ENCODE assay signal across 18 cellular contexts in the genomic region with DNA sequence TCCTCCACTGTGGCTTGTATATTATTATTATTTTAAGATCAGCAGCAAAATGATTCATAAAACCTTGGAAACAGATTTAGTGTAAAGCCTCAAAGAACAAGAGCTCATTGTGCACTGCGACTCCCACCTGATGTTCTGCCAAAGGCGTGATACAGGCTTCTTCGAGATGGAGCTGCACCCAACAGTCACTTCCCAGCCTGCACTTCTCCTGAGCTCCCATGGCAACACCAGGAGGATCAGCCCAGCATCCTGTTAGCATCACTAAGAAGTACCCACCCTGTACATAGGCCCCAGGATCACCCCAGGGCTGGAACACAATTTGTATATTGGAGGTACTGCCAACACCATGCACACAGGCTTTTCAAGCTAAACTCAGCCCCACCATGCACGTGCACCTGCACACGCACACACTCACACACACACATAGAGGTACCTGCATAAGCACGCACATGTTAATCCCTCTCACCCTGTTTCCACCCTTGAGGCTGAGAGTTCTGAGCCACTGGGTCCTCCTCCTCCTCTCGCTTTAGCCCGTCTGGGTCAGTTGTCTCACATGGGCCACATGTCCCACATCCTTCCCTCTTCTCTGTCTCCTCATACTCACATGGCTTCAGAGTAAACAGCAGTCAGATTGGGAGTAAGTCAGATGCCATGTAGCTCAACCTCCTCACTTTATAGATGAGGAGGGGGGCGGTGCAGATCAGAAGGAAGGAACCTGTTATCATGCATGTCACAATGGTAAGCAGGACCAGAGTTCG.
DNase-seq lines count a peak whose midpoint lies in the region; ATAC-seq and TF ChIP-seq lines count a peak whose summit lies in the region.
"Had no signal": no experiment of that assay in that cellular context is flagged by ENCODE, and none has a peak within 500 bp of the region (broad histone marks: within the 10 kb centered on the region; RNA-seq: fewer than 3 reads in every experiment).

No MANE protein-coding gene starts in this region.

- H3K4me2 ChIP-seq in mammary epithelial cell (ENCODE audit: insufficient read depth, low read depth, low read length): no peak overlapping the region
- no peak overlapping the region for H3K4me2 ChIP-seq in osteoblast (ENCODE audit: insufficient read depth, low read length)

- H4K20me1 ChIP-seq in mammary epithelial cell (ENCODE audit: insufficient read depth, low read length) (no peaks in the 10 kb centered on the region), osteoblast (ENCODE audit: insufficient read depth, low read length) (no peaks in the 10 kb centered on the region)

- H3K79me2 ChIP-seq in mammary epithelial cell (ENCODE audit: insufficient read depth, low read length) (no peaks in the 10 kb centered on the region), osteoblast (ENCODE audit: insufficient read depth, low read length) (no peaks in the 10 kb centered on the region)

- H3K36me3 ChIP-seq in mammary epithelial cell (ENCODE audit: insufficient read depth, low read length) (no peaks in the 10 kb centered on the region), esophagus muscularis mucosa (no peaks in the 10 kb centered on the region), osteoblast (ENCODE audit: insufficient read depth, low read length) (no peaks in the 10 kb centered on the region)
- H3K36me3 ChIP-seq: Peyer's patch had no signal

- intact Hi-C loops in mammary epithelial cell (cut with micrococcal nuclease): loop anchor here (10.0 kb wide), 1 partner anchor 304 kb away; no protein-coding TSS in a partner anchor
- intact Hi-C loops in MCF 10A (cut with micrococcal nuclease): no loop called here
- intact Hi-C loops in esophagus muscularis mucosa (cut with DNase I): no loop called here

- dilution Hi-C loops in mammary epithelial cell (cut with HindIII; ENCODE audit: low sequenced_read_pairs): no loop called here

- no peak overlapping the region for H3K27ac ChIP-seq in mammary epithelial cell (ENCODE audit: insufficient read depth, low read depth, low read length)
- H3K27ac ChIP-seq in esophagus muscularis mucosa (replicated peaks in 1 of 4): no peak overlapping the region
- no peak overlapping the region for H3K27ac ChIP-seq in osteoblast (ENCODE audit: low read depth, low read length)
- H3K27ac ChIP-seq: GM23248, Peyer's patch had no signal

- no peak for TF ChIP-seq POLR2A in esophagus muscularis mucosa (IDR thresholded peaks at IDR 0.05; ENCODE audit: low read depth)

- in situ Hi-C loops in mammary epithelial cell (cut with MboI; ENCODE audit: low sequenced_read_pairs in 2 of 2): no loop called here

- no TSS peak for BruUV-seq in mammary epithelial cell (replicated peaks; lab: Mats Ljungman, UMichigan)
- no TSS peak for BruUV-seq in MCF 10A (replicated peaks; lab: Mats Ljungman, UMichigan)

- no peak for TF ChIP-seq CTCF in mammary epithelial cell (conservative IDR thresholded peaks at IDR 0.05 in 1 of 2, IDR thresholded peaks at IDR 0.05 in 1 of 2; ENCODE audit: extremely low read depth in 1 of 2, insufficient read depth in 1 of 2, low read depth in 1 of 2, low read length in 2 of 2)
- no peak for TF ChIP-seq CTCF in MCF 10A (IDR thresholded peaks at IDR 0.05; ENCODE audit: unreplicated experiment)
- TF ChIP-seq CTCF in esophagus muscularis mucosa (IDR thresholded peaks at IDR 0.05): no peak
- TF ChIP-seq CTCF in osteoblast (IDR thresholded peaks at IDR 0.05; ENCODE audit: extremely low read depth, low read depth, low read length): no peak

- ATAC-seq in HG03039 (IDR thresholded peaks at IDR 0.05; ENCODE audit: unreplicated experiment) (no peak), left lobe of liver (no peak)

- H3K4me3 ChIP-seq in mammary epithelial cell (replicated peaks in 1 of 3; ENCODE audit: insufficient read depth in 1 of 3, low read depth in 2 of 3, low read length in 3 of 3) (no peak overlapping the region), esophagus muscularis mucosa (no peak overlapping the region), osteoblast (ENCODE audit: insufficient read depth, low read length) (no peak overlapping the region)
- H3K4me3 ChIP-seq: GM23248, Peyer's patch had no signal

- H3K36me3 Mint-ChIP-seq in MCF 10A (ENCODE audit: insufficient read depth, unreplicated experiment): no peaks in the 10 kb centered on the region

- TF ChIP-seq EP300 in esophagus muscularis mucosa (IDR thresholded peaks at IDR 0.05): no peak

- no peak overlapping the region for H2AFZ ChIP-seq in mammary epithelial cell (ENCODE audit: low read depth, low read length)
- no peak overlapping the region for H2AFZ ChIP-seq in osteoblast (ENCODE audit: low read length)
- H2AFZ ChIP-seq: GM23248 had no signal

- 56% methylated on average over 9 of the region's 10 CpGs for WGBS in mammary epithelial cell (ENCODE audit: low coverage, missing lambda C conversion rate)
- WGBS in esophagus muscularis mucosa: 67% methylated on average over 10 of the region's 10 CpGs

- peaks cover 35% of the 10 kb centered on the region for H3K27me3 Mint-ChIP-seq in MCF 10A (ENCODE audit: insufficient read depth, unreplicated experiment)

- DNase-seq in mammary epithelial cell (peak; percentile 16), MCF 10A (ENCODE audit: unreplicated experiment) (no peak), esophagus muscularis mucosa (ENCODE audit: extremely low spot score) (peak; percentile 88), osteoblast (ENCODE audit: insufficient read length, low spot score, missing footprints) (peak; percentile 43), left lobe of liver (ENCODE audit: low spot score) (no peak), NCI-H187 (lab: John Stamatoyannopoulos, UW) (no peak), Kasumi-1 (lab: John Stamatoyannopoulos, UW) (no peak)
- DNase-seq: 8988T; HCEC 1CT; NCI-H1105 treated with DMSO at 0.1 percent for 48 hours; NCI-H1694; NCI-H510A; NCI-H748 treated with DMSO at 0.1 percent for 48 hours; NK-92 treated with Interleukin-12 subunit alpha and Interleukin-12 subunit beta, amount 100 ng/mL, for 24 hours; Peyer's patch had no signal

- H3K4me1 ChIP-seq in mammary epithelial cell (ENCODE audit: insufficient read depth, low read length) (no peaks in the 10 kb centered on the region), esophagus muscularis mucosa (peaks cover 0 to 6% (median 0%) of the 10 kb centered on the region in 4 donors), osteoblast (ENCODE audit: insufficient read depth, low read length) (no peaks in the 10 kb centered on the region)
- H3K4me1 ChIP-seq: Peyer's patch had no signal

- H3K27ac Mint-ChIP-seq in MCF 10A (ENCODE audit: low read depth, unreplicated experiment): no peak overlapping the region
- H3K27ac Mint-ChIP-seq: B cell had no signal

- no peak overlapping the region for H3K9ac ChIP-seq in mammary epithelial cell (ENCODE audit: insufficient read depth, low read length)
- H3K9ac ChIP-seq: GM23248 had no signal

- CTCF ChIA-PET in mammary epithelial cell (lab: Charles Lee; ENCODE audit: low non-redundant PET) (no interaction called here), MCF 10A (lab: Yijun Ruan, JAX) (interaction anchor here (0.6 kb wide), 1 partner anchor 14 kb away, joined by 3 read pairs; no protein-coding TSS in a partner anchor)

- no peaks in the 10 kb centered on the region for H3K4me1 Mint-ChIP-seq in MCF 10A (ENCODE audit: insufficient read depth, unreplicated experiment)
- H3K4me1 Mint-ChIP-seq: B cell had no signal

- no peaks in the 10 kb centered on the region for H3K27me3 ChIP-seq in mammary epithelial cell (ENCODE audit: insufficient read depth, low read length)
- peaks cover 0 to 34% (median 0%) of the 10 kb centered on the region in 4 donors for H3K27me3 ChIP-seq in esophagus muscularis mucosa
- H3K27me3 ChIP-seq in osteoblast (ENCODE audit: insufficient read depth, low read length): no peaks in the 10 kb centered on the region
- H3K27me3 ChIP-seq: Peyer's patch had no signal

- no peak overlapping the region for H3K4me3 Mint-ChIP-seq in MCF 10A (ENCODE audit: unreplicated experiment)
- H3K4me3 Mint-ChIP-seq: B cell had no signal

- H3K9me3 ChIP-seq in mammary epithelial cell (replicated peaks; ENCODE audit: insufficient read depth, low read length) (no peaks in the 10 kb centered on the region), esophagus muscularis mucosa (peaks cover 0 to 9% (median 2%) of the 10 kb centered on the region in 4 donors), osteoblast (ENCODE audit: low read depth, low read length) (no peaks in the 10 kb centered on the region)
- H3K9me3 ChIP-seq: Peyer's patch had no signal

- no peaks in the 10 kb centered on the region for H3K9me3 Mint-ChIP-seq in MCF 10A (ENCODE audit: unreplicated experiment)

- POLR2A ChIA-PET in MCF 10A (lab: Yijun Ruan, JAX): no interaction called here

Comparison
In these comparisons a context has a peak if more than half of its experiments do, and no peak if none do; other contexts are left out.
1. DNase-seq: peak in mammary epithelial cell (single experiment), esophagus muscularis mucosa (single experiment) and osteoblast (single experiment); none in MCF 10A (single experiment), left lobe of liver (single experiment), NCI-H187 (0 of 2) and Kasumi-1 (0 of 2).